ENCODE assay signal across 9 cellular contexts in the genomic region with DNA sequence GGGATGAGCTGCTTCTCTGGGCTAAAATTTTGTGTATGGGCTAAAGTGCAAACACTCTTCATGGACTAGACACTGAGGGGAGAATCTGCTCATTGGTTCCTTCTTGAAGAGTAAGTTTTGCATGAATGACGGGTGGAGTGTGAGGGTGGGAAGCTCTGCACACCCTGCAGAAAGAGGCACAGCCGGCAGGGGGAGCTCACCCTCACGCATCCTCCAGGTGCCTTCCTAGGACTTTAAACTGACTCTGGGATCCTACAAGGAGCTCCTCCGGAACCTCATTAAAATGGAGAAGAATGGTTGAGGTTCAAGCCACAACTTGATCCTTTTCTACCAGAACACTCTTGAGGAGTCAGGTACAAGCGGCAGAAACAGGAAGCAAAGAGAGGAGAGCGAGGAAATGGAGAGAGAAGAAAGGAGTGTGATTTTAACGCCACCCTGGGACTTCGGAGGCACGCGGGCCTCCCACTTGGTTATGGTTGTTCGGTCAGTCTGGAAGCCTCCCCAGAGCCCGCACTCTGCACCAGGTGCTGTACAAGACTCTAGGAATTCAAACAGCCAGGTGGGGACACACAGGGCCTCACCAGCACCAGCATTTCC.
DNase-seq lines count a peak whose midpoint lies in the region; ATAC-seq, FAIRE-seq and TF ChIP-seq lines count a peak whose summit lies in the region.
"Had no signal": no experiment of that assay in that cellular context is flagged by ENCODE, and none has a peak within 500 bp of the region (broad histone marks: within the 10 kb centered on the region; RNA-seq: fewer than 3 reads in every experiment).

No MANE protein-coding gene starts in this region.

- ATAC-seq in HG02642 (IDR thresholded peaks at IDR 0.05; ENCODE audit: poor library complexity, unreplicated experiment) (peak; percentile 60), GM21737 (IDR thresholded peaks at IDR 0.05; ENCODE audit: unreplicated experiment) (no peak)

- H3K4me1 ChIP-seq in adipocyte (ENCODE audit: control insufficient read depth, insufficient read depth, low read length) (peaks cover 3% of the 10 kb centered on the region), kidney (ENCODE audit: control insufficient read depth in 1 of 2, insufficient read depth in 1 of 2, low read depth in 1 of 2, low read length in 2 of 2) (no peaks in the 10 kb centered on the region), stomach (peaks cover 0 to 24% (median 18%) of the 10 kb centered on the region in 4 donors)

- DNase-seq in NCI-H510A treated with DMSO at 0.1 percent for 48 hours (lab: John Stamatoyannopoulos, UW) (peak; percentile 22), NCI-H510A (lab: John Stamatoyannopoulos, UW) (no peak), NCI-H748 (lab: John Stamatoyannopoulos, UW; ENCODE audit: unreplicated experiment) (peak; percentile 27), adipocyte (ENCODE audit: low read depth) (peak; percentile 45), kidney (no peak), stomach (peak; percentile 61)

- TF ChIP-seq CTCF in kidney (IDR thresholded peaks at IDR 0.05; ENCODE audit: borderline replicate concordance, extremely low read depth, insufficient read depth), result peak; percentile 62
- TF ChIP-seq CTCF in stomach (IDR thresholded peaks at IDR 0.05), result peak in 5 of 7 experiments; percentile 9 to 69 (median 55)

- peaks cover 10% of the 10 kb centered on the region for H3K36me3 ChIP-seq in adipocyte (ENCODE audit: control insufficient read depth, insufficient read depth, low read length, severe bottlenecking)
- H3K36me3 ChIP-seq in kidney (ENCODE audit: control insufficient read depth in 1 of 2, insufficient read depth in 2 of 2, low read length in 2 of 2), result peaks cover 12% of the 10 kb centered on the region in 2 donors
- H3K36me3 ChIP-seq in stomach, result peaks cover 3 to 28% (median 24%) of the 10 kb centered on the region in 4 donors

- no peak for TF ChIP-seq POLR2A in stomach (IDR thresholded peaks at IDR 0.05)

- H3K9ac ChIP-seq in adipocyte (ENCODE audit: low read length) (no peak overlapping the region), kidney (ENCODE audit: low read length in 2 of 2) (no peak overlapping the region)

- FAIRE-seq in kidney (lab: Jason Lieb, UNC), result no peak
- FAIRE-seq: G401.6 had no signal

- intact Hi-C loops in kidney (cut with DNase I) (no loop called here), stomach (cut with DNase I; ENCODE audit: low total_unique reads) (no loop called here)

- no peak overlapping the region for H3K27ac ChIP-seq in kidney (ENCODE audit: low read depth in 2 of 2, low read length in 2 of 2)
- no peak overlapping the region for H3K27ac ChIP-seq in stomach

- no peak for TF ChIP-seq EP300 in stomach (IDR thresholded peaks at IDR 0.05)

- no peak overlapping the region for H3K4me3 ChIP-seq in adipocyte (ENCODE audit: low read length)
- H3K4me3 ChIP-seq in kidney (ENCODE audit: low read length in 2 of 2), result no peak overlapping the region
- no peak overlapping the region for H3K4me3 ChIP-seq in stomach

- H3K27me3 ChIP-seq in adipocyte (replicated peaks; ENCODE audit: control insufficient read depth, insufficient read depth, low read length), result no peaks in the 10 kb centered on the region
- H3K27me3 ChIP-seq in stomach, result peaks cover 0 to 3% (median 0%) of the 10 kb centered on the region in 3 donors

- H3K9me3 ChIP-seq in adipocyte (ENCODE audit: control insufficient read depth, low read length), result no peaks in the 10 kb centered on the region
- no peaks in the 10 kb centered on the region for H3K9me3 ChIP-seq in kidney (ENCODE audit: control insufficient read depth in 1 of 2, low read length in 2 of 2)
- H3K9me3 ChIP-seq in stomach, result no peaks in the 10 kb centered on the region

- WGBS in stomach, 5 donors, result 65 to 73% (median 72%) methylated on average over 12 of the region's 12 CpGs

Comparison
In these comparisons a context has a peak if more than half of its experiments do, and no peak if none do; other contexts are left out.
1. DNase-seq: peak in NCI-H510A treated with DMSO at 0.1 percent for 48 hours (single experiment), NCI-H748 (single experiment), adipocyte (single experiment) and stomach (single experiment); none in NCI-H510A (single experiment) and kidney (single experiment).